24 cellular contexts compared by ENCODE assay signal in the genomic region with DNA sequence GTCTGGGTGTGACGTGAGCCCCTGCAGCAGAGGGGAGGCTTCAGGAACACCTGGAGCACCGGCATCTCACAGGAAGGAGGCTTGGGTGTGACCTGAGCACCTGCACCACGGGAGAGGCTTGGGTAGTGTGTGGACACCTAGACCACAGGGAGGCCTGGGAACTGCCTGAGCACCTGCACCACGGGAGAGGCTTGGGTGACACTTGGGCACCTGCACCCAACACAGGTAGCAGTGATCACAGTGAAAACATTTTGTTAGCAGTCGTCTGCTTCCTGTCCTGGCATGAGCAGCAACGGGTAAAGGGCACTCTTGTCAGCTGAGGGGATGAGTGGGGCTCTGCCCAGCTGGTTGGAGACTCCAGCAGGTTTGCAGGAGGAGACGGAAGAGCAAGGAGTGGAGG. TPM values are rescaled to one million over a fixed set of nuclear protein-coding genes. Genes with fewer than 3 reads are reported as not detected.
"Had no signal": no experiment of that assay in that cellular context is flagged by ENCODE, and none has a peak within 500 bp of the region (broad histone marks: within the 10 kb centered on the region; RNA-seq: fewer than 3 reads in every experiment).

No MANE protein-coding gene starts in this region.

- H3K36me3 Mint-ChIP-seq: activated naive CD4-positive, alpha-beta T cell treated with anti-CD3 and anti-CD28 coated beads, Interleukin-2, amount 10 ng/mL, durations not matched to agents 7 days and 5 days; stimulated activated naive B cell treated with anti-CD40 and anti-IgM and Interleukin-4, amounts not matched to agents 10 μg/mL and 1 μg/mL and 100 μg/mL, for 72 hours; type B pancreatic cell had no signal

- H3K4me2 ChIP-seq: smooth muscle cell had no signal

- H3K27me3 ChIP-seq: pancreas had no signal

- ATAC-seq: activated naive CD8-positive, alpha-beta T cell treated with anti-CD3 and anti-CD28 coated beads, Interleukin-2, amount 50 U/mL, for 24 hours; gastrocnemius medialis; pancreas; sciatic nerve; stimulated activated naive B cell treated with anti-CD40 and anti-IgM and Interleukin-4, amounts not matched to agents 10 μg/mL and 1 μg/mL and 100 μg/mL, for 72 hours had no signal

- DNase-seq: activated CD4-positive, alpha-beta T cell treated with anti-CD3 and anti-CD28 coated beads for 4 hours; activated CD4-positive, alpha-beta T cell treated with anti-CD3 and anti-CD28 coated beads, Interleukin-2, amount 50 U/mL, for 48 hours; activated CD4-positive, CD25-positive, alpha-beta regulatory T cell; activated effector memory CD4-positive, alpha-beta T cell treated with Interleukin-2 at 50 U/mL for 16 hours; activated naive CD4-positive, alpha-beta T cell treated with anti-CD3 and anti-CD28 coated beads, Interleukin-2, amount 10 ng/mL, durations not matched to agents 7 days and 5 days; activated naive CD8-positive, alpha-beta T cell treated with anti-CD3 and anti-CD28 coated beads, Interleukin-2, amount 50 U/mL, for 24 hours; activated T-cell treated with anti-CD3 and anti-CD28 coated beads, Interleukin-2, amount 50 U/mL, for 48 hours; cerebellar nuclear complex; esophagus squamous epithelium; gastrocnemius medialis; hippocampal formation; kidney glomerular epithelial cell; left ventricle myocardium superior; pancreas; stimulated activated CD4-positive, alpha-beta T cell treated with anti-CD3 and anti-CD28 coated beads, Interleukin-2, amount 100 ng/mL, for 48 hours; stimulated activated CD8-positive, alpha-beta memory T cell treated with anti-CD3 and anti-CD28 coated beads, Interleukin-4, amount 100 ng/mL, for 48 hours; stimulated activated naive B cell treated with anti-CD40 and anti-IgM and Interleukin-4, amounts not matched to agents 10 μg/mL and 1 μg/mL and 100 μg/mL, for 72 hours had no signal

- H3K4me1 ChIP-seq: esophagus squamous epithelium, gastrocnemius medialis, pancreas had no signal

- H3K9me3 ChIP-seq: esophagus squamous epithelium, gastrocnemius medialis, pancreas had no signal

- H3K27ac Mint-ChIP-seq: activated naive CD4-positive, alpha-beta T cell treated with anti-CD3 and anti-CD28 coated beads, Interleukin-2, amount 10 ng/mL, durations not matched to agents 7 days and 5 days; activated naive CD8-positive, alpha-beta T cell treated with anti-CD3 and anti-CD28 coated beads, Interleukin-2, amount 50 U/mL, for 24 hours; nephron; stimulated activated naive B cell treated with anti-CD40 and anti-IgM and Interleukin-4, amounts not matched to agents 10 μg/mL and 1 μg/mL and 100 μg/mL, for 72 hours; T-helper 1 cell treated with Interleukin-12 subunit alpha and Interleukin-12 subunit beta and Interleukin-4 antibody, amounts not matched to agents 30 μg/mL and 1 μg/mL, for 36 hours; type B pancreatic cell had no signal

- H3K36me3 ChIP-seq: esophagus squamous epithelium, gastrocnemius medialis, pancreas had no signal

- H3K4me1 Mint-ChIP-seq: activated naive CD4-positive, alpha-beta T cell treated with anti-CD3 and anti-CD28 coated beads, Interleukin-2, amount 10 ng/mL, durations not matched to agents 7 days and 5 days; nephron had no signal

- H3K27me3 Mint-ChIP-seq: activated naive CD8-positive, alpha-beta T cell treated with anti-CD3 and anti-CD28 coated beads, Interleukin-2, amount 50 U/mL, for 24 hours; type B pancreatic cell had no signal

- H3K4me3 ChIP-seq: coronary artery, esophagus squamous epithelium, gastrocnemius medialis, pancreas, smooth muscle cell had no signal

- H3K4me3 Mint-ChIP-seq: activated naive CD4-positive, alpha-beta T cell treated with anti-CD3 and anti-CD28 coated beads, Interleukin-2, amount 10 ng/mL, durations not matched to agents 7 days and 5 days; activated naive CD8-positive, alpha-beta T cell treated with anti-CD3 and anti-CD28 coated beads, Interleukin-2, amount 50 U/mL, for 24 hours; nephron; stimulated activated naive B cell treated with anti-CD40 and anti-IgM and Interleukin-4, amounts not matched to agents 10 μg/mL and 1 μg/mL and 100 μg/mL, for 72 hours; T-helper 1 cell treated with Interleukin-12 subunit alpha and Interleukin-12 subunit beta and Interleukin-4 antibody, amounts not matched to agents 30 μg/mL and 1 μg/mL, for 36 hours; type B pancreatic cell had no signal

- H3K27ac ChIP-seq: coronary artery, esophagus squamous epithelium, gastrocnemius medialis, pancreas had no signal

RNA-seq across cellular contexts. Expression of gene LRRC3, which starts 22.4 kb away (rescaled TPM):
- total RNA-seq: myocyte had no signal
